8 cellular contexts compared by ENCODE assay signal in the genomic region with DNA sequence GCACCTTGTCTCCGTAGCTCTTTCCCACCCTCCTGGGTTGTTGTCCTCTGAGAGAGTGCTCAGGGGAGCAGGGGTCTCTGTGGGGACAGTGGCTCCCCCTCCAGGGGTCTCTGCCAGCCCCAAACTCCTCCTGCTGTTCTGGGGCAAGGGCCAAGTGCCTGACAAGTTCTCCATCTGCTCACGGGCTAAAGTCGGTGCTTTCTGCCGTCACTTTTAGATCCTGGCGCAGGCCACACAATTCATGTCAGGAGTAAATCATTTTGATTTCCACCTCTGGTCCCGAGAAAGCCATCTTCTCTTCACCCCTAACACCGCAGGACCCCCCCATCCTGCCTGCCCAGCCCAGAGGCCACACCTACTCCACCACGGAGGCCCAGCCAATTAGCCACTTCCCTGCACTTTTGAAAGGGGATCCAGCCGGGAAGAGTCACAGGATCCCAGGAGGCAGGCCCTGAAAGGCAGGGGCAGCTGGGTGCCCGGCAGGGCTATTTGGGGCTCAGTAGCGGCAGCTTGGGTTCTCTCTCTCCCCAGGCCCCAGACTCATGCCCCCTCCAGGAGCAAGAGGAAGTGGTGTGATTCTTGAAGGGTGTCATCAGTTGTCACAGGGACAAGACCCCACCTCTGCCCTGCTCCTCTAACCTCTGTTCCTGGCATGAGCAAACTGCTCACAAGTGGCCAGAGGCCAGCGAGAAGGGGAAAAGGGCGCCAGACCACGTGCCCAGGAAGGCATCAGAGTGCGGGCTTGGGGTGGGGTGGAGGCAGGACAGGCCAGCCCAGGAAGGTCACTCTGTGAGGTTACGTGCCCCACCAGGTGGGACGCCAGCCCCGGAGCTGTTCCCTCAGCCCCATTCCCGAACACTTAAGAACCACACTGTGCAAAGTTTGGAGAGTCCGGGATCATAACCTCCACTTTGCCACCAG. TPM values are rescaled to one million over a fixed set of nuclear protein-coding genes. Genes with fewer than 3 reads are reported as not detected.
DNase-seq lines count a peak whose midpoint lies in the region; ATAC-seq and TF ChIP-seq lines count a peak whose summit lies in the region.

No MANE protein-coding gene starts in this region.

- ATAC-seq in sciatic nerve (peak; percentile 34), HG03521 (IDR thresholded peaks at IDR 0.05; ENCODE audit: unreplicated experiment) (no peak)

- intact Hi-C loops in sciatic nerve (cut with DNase I) = no loop called here

- H3K9ac ChIP-seq in SK-N-MC (ENCODE audit: insufficient read length) = peak overlapping the region; percentile 80

- H3K36me3 ChIP-seq in SK-N-MC (ENCODE audit: insufficient read depth, low read length) = no peaks in the 10 kb centered on the region

- TF ChIP-seq CTCF in fibroblast of villous mesenchyme (IDR thresholded peaks at IDR 0.05; ENCODE audit: insufficient read depth, low read depth, low read length) = no peak

- no peak overlapping the region for H3K27ac ChIP-seq in SK-N-MC

- H3K4me3 ChIP-seq in SK-N-MC (peak overlapping the region; percentile 96), fibroblast of villous mesenchyme (ENCODE audit: low read depth, low read length) (peak overlapping the region; percentile 70)

- DNase-seq in NOMO-1 (lab: John Stamatoyannopoulos, UW; ENCODE audit: unreplicated experiment in 2 of 2) = peak; percentile 18 to 26
- DNase-seq in NOMO-1 treated with dmso at 0.1 percent for 144 hours (lab: John Stamatoyannopoulos, UW; ENCODE audit: unreplicated experiment) = no peak
- DNase-seq in SK-N-MC (ENCODE audit: low read depth, low spot score) = no peak
- DNase-seq in fibroblast of villous mesenchyme (ENCODE audit: low read depth) = no peak
- DNase-seq in sciatic nerve (ENCODE audit: low spot score) = no peak
- DNase-seq in DMS153 (lab: John Stamatoyannopoulos, UW) = no peak
- DNase-seq in GDM1 (lab: John Stamatoyannopoulos, UW) = no peak

- H3K9me3 ChIP-seq in SK-N-MC (ENCODE audit: low read depth, low read length) = no peaks in the 10 kb centered on the region

RNA-seq across cellular contexts. Expression of a gene that starts 1.3 kb away (rescaled TPM):
- total RNA-seq in fibroblast of villous mesenchyme (8.6 and 12.9 TPM in 2 replicates), sciatic nerve (20.6 TPM)

RNA-seq across cellular contexts. Expression of a gene that starts 21.3 kb away (rescaled TPM):
- 149 and 206 TPM in 2 replicates for total RNA-seq in fibroblast of villous mesenchyme
- 87.6 TPM for total RNA-seq in sciatic nerve

RNA-seq across cellular contexts. Expression of a gene that starts 41.9 kb away (rescaled TPM):
- total RNA-seq in fibroblast of villous mesenchyme (4.3 and 7.4 TPM in 2 replicates), sciatic nerve (20.7 TPM)

Comparison
In these comparisons a context has a peak if more than half of its experiments do, and no peak if none do; other contexts are left out.
1. DNase-seq: peak in NOMO-1 (2 of 2); none in NOMO-1 treated with dmso at 0.1 percent for 144 hours (single experiment), SK-N-MC (single experiment), fibroblast of villous mesenchyme (single experiment), sciatic nerve (single experiment), DMS153 (single experiment) and GDM1 (single experiment).